ENCODE assay signal across 8 cellular contexts in genomic region chr15:55514414-55514850, GRCh38. TPM values are rescaled to one million over a fixed set of nuclear protein-coding genes. Genes with fewer than 3 reads are reported as not detected.
"Had no signal": no experiment of that assay in that cellular context is flagged by ENCODE, and none has a peak within 500 bp of the region (broad histone marks: within the 10 kb centered on the region; RNA-seq: fewer than 3 reads in every experiment).

No MANE protein-coding gene starts in this region.

- H3K4me3 ChIP-seq: esophagus squamous epithelium, uterus had no signal

- H3K27ac ChIP-seq: esophagus squamous epithelium, uterus had no signal

- H3K4me1 ChIP-seq: esophagus squamous epithelium, uterus had no signal

- ATAC-seq: natural killer cell treated with Interleukin-12 subunit alpha and Interleukin-12 subunit beta and Interleukin-15 and Interleukin-18, amount 100 ng/mL, for 72 hours had no signal

- H3K9me3 ChIP-seq: esophagus squamous epithelium, uterus had no signal

- H3K36me3 ChIP-seq: esophagus squamous epithelium, uterus had no signal

- DNase-seq: activated B cell treated with CpG ODN at 0.5 μM for 24 hours; activated CD4-positive, alpha-beta T cell treated with anti-CD3 and anti-CD28 coated beads, Interleukin-2, amount 10 ng/mL, durations not matched to agents 24 days and 14 days; activated CD8-positive, alpha-beta memory T cell treated with anti-CD3 and anti-CD28 coated beads for 24 hours; esophagus squamous epithelium; glutamatergic neuron; stimulated activated CD4-positive, alpha-beta T cell treated with anti-CD3 and anti-CD28 coated beads, Interleukin-2, amount 100 ng/mL, for 48 hours; uterus had no signal

- H3K27me3 ChIP-seq: esophagus squamous epithelium, uterus had no signal

RNA-seq across cellular contexts. Expression of gene DNAAF4, which starts 6.4 kb away (rescaled TPM):
- total RNA-seq: natural killer cell treated with Interleukin-12 subunit alpha and Interleukin-12 subunit beta and Interleukin-15 and Interleukin-18, amount 100 ng/mL, for 72 hours had no signal
